12 cellular contexts compared by ENCODE assay signal in the genomic region with DNA sequence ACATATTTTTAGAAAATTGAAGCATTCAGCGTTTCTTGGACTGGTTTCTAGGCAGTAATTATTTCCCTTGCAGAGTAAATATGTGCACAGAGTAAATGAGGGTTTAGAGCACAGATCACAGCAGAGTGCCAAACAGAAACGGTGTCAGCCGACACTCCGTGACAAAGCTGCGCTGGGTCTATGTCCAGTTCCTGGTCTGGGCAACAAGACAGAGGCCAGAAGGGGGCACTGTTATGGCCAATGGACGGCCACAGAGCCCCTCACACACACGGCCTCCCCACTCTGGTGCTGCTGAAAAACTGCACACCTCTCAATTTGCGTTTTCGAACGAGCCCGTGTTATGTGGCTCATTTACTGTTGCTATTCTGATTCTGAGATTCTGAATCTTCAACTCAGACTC.
DNase-seq lines count a peak whose midpoint lies in the region; TF ChIP-seq lines count a peak whose summit lies in the region.
"Had no signal": no experiment of that assay in that cellular context is flagged by ENCODE, and none has a peak within 500 bp of the region (broad histone marks: within the 10 kb centered on the region; RNA-seq: fewer than 3 reads in every experiment).

No MANE protein-coding gene starts in this region.

- in situ Hi-C loops in ACHN (cut with HindIII; ENCODE audit: low pct_ligation_motif_present, low pct_unique_long_range_greater_than_20kb, low sequenced_read_pairs): no loop called here

- peak; percentile 3 for DNase-seq in DMS53 (lab: John Stamatoyannopoulos, UW)
- no peak for DNase-seq in DMS53 treated with DMSO at 0.1 percent for 48 hours (lab: John Stamatoyannopoulos, UW; ENCODE audit: unreplicated experiment)
- DNase-seq in NCI-H748 treated with DMSO at 0.1 percent for 48 hours (lab: John Stamatoyannopoulos, UW): peak; percentile 54
- DNase-seq in fibroblast of pulmonary artery (ENCODE audit: low read depth): peak; percentile 7
- DNase-seq in progenitor cell of endocrine pancreas (ENCODE audit: low spot score, unreplicated experiment): no peak
- DNase-seq in ACHN: no peak
- DNase-seq in hepatic stellate cell (ENCODE audit: low spot score): no peak
- DNase-seq in right atrium auricular region (ENCODE audit: low spot score): no peak
- DNase-seq: 8988T, T-helper 9 cell had no signal

- no peak overlapping the region for H3K27ac Mint-ChIP-seq in progenitor cell of endocrine pancreas
- H3K27ac Mint-ChIP-seq: dendritic cell treated with granulocyte-macrophage colony-stimulating factor and Interleukin-4, amounts not matched to agents 40 ng/mL and 50 ng/mL, for 4 days had no signal

- TF ChIP-seq CTCF in fibroblast of pulmonary artery (IDR thresholded peaks at IDR 0.05; ENCODE audit: low read length, missing control alignments) (peak; percentile 26), progenitor cell of endocrine pancreas (IDR thresholded peaks at IDR 0.05; ENCODE audit: unreplicated experiment) (peak; percentile 33), right atrium auricular region (IDR thresholded peaks at IDR 0.05) (no peak)

- no peaks in the 10 kb centered on the region for H3K27me3 Mint-ChIP-seq in progenitor cell of endocrine pancreas

- H3K4me3 ChIP-seq in fibroblast of pulmonary artery (replicated peaks; ENCODE audit: low read depth, low read length): no peak overlapping the region
- no peak overlapping the region for H3K4me3 ChIP-seq in right atrium auricular region
- H3K4me3 ChIP-seq: gastroesophageal sphincter had no signal

- peaks cover 21% of the 10 kb centered on the region for H3K9me3 Mint-ChIP-seq in progenitor cell of endocrine pancreas (ENCODE audit: low read depth)

- no peak overlapping the region for H3K27ac ChIP-seq in right atrium auricular region
- H3K27ac ChIP-seq: gastroesophageal sphincter had no signal

- H3K27me3 ChIP-seq in right atrium auricular region: no peaks in the 10 kb centered on the region
- H3K27me3 ChIP-seq: gastroesophageal sphincter had no signal

- no peak overlapping the region for H3K4me3 Mint-ChIP-seq in progenitor cell of endocrine pancreas (ENCODE audit: low read depth)
- H3K4me3 Mint-ChIP-seq: dendritic cell treated with granulocyte-macrophage colony-stimulating factor and Interleukin-4, amounts not matched to agents 40 ng/mL and 50 ng/mL, for 4 days had no signal

- no peaks in the 10 kb centered on the region for H3K4me1 ChIP-seq in right atrium auricular region
- H3K4me1 ChIP-seq: gastroesophageal sphincter had no signal

- H3K36me3 ChIP-seq in right atrium auricular region: no peaks in the 10 kb centered on the region

- H3K4me1 Mint-ChIP-seq in progenitor cell of endocrine pancreas (ENCODE audit: low read depth): no peaks in the 10 kb centered on the region

- H3K36me3 Mint-ChIP-seq in progenitor cell of endocrine pancreas (ENCODE audit: insufficient read depth): peaks cover 13% of the 10 kb centered on the region

- H3K9me3 ChIP-seq in right atrium auricular region: peaks cover 0 to 5% of the 10 kb centered on the region in 2 donors

Comparison
In these comparisons a context has a peak if more than half of its experiments do, and no peak if none do; other contexts are left out.
1. DNase-seq: peak in DMS53 (single experiment), NCI-H748 treated with DMSO at 0.1 percent for 48 hours (single experiment) and fibroblast of pulmonary artery (single experiment); none in DMS53 treated with DMSO at 0.1 percent for 48 hours (single experiment), progenitor cell of endocrine pancreas (single experiment), ACHN (single experiment), hepatic stellate cell (single experiment) and right atrium auricular region (single experiment).
2. CTCF ChIP-seq: peak in fibroblast of pulmonary artery (single experiment) and progenitor cell of endocrine pancreas (single experiment); none in right atrium auricular region (0 of 2).